ENCODE assay signal across 10 cellular contexts in the genomic region with DNA sequence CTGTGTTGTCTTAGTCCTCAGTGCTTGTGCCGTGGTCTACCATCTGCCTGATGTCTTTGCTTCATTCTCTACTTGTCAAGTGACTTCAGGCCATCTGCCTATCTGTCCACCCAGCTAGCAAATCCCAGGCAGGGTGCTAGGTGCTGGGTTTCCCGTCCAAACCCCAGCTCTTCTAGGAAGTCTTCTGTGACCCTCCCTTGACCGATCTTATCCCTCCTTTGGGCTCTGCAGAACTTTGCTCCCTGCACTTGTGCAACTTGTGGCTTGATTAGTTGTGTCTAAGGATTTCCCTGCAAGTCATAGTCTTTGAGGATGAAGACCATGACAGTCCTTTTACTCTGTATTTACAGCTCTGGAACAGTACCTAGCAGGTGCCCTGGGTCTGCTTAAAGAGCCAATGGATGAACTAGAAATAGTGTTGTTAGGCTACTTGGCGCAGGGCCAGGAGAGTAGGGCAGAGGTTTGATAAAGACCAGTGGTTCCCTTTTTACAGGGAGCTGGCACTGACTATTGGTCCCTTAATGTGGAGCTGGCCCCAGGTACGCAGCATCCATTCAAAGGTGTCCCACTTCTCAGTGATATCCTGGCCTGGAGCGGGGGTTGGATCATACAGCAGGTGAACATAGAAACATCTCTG.
"Had no signal": no experiment of that assay in that cellular context is flagged by ENCODE, and none has a peak within 500 bp of the region (broad histone marks: within the 10 kb centered on the region; RNA-seq: fewer than 3 reads in every experiment).

No MANE protein-coding gene starts in this region.

- H3K4me1 ChIP-seq: foreskin keratinocyte, transverse colon had no signal

- H3K9me3 ChIP-seq: neutrophil, transverse colon had no signal

- H3K36me3 ChIP-seq: neutrophil, transverse colon had no signal

- ATAC-seq: foreskin keratinocyte; naive thymus-derived CD8-positive, alpha-beta T cell; stimulated activated memory B cell treated with anti-CD40 and anti-IgM and Interleukin-4, amounts not matched to agents 10 μg/mL and 1 μg/mL and 100 μg/mL, for 72 hours had no signal

- H3K27ac ChIP-seq: foreskin keratinocyte, neutrophil, transverse colon had no signal

- H3K27me3 ChIP-seq: foreskin keratinocyte, neutrophil, transverse colon had no signal

- H3K4me3 ChIP-seq: transverse colon had no signal

- DNase-seq: activated naive CD4-positive, alpha-beta T cell; activated naive CD8-positive, alpha-beta T cell treated with anti-CD3 and anti-CD28 coated beads, Interleukin-2, amount 10 ng/mL, durations not matched to agents 7 days and 5 days; effector memory CD4-positive, alpha-beta T cell; foreskin keratinocyte; glutamatergic neuron; mesenchymal stem cell; naive thymus-derived CD8-positive, alpha-beta T cell; transverse colon had no signal
